Comparison of ENCODE assay signal across 23 cellular contexts in genomic region chr7:1999278-1999984, GRCh38.
A peak's percentile ranks its signal among the peaks of the same experiment; 100 is the strongest.
DNase-seq lines count a peak whose midpoint lies in the region; ATAC-seq and TF ChIP-seq lines count a peak whose summit lies in the region.
"Had no signal": no experiment of that assay in that cellular context is flagged by ENCODE, and none has a peak within 500 bp of the region (broad histone marks: within the 10 kb centered on the region; RNA-seq: fewer than 3 reads in every experiment).

No MANE protein-coding gene starts in this region.

- no peaks in the 10 kb centered on the region for H3K27me3 Mint-ChIP-seq in WTC11 (ENCODE audit: low read depth)
- H3K27me3 Mint-ChIP-seq: activated CD4-positive, alpha-beta T cell treated with anti-CD3 and anti-CD28 coated beads for 36 hours had no signal

- H3K36me3 Mint-ChIP-seq in WTC11, result no peaks in the 10 kb centered on the region

- ATAC-seq in heart left ventricle (no peak), WTC11 (no peak), HG03108 (IDR thresholded peaks at IDR 0.05; ENCODE audit: unreplicated experiment) (no peak)
- ATAC-seq: activated CD4-positive, alpha-beta T cell treated with anti-CD3 and anti-CD28 coated beads for 36 hours; lower lobe of right lung; mucosa of descending colon; sciatic nerve had no signal

- H3K4me3 Mint-ChIP-seq in WTC11, result no peak overlapping the region
- H3K4me3 Mint-ChIP-seq: activated CD4-positive, alpha-beta T cell treated with anti-CD3 and anti-CD28 coated beads for 36 hours had no signal

- peak overlapping the region; percentile 89 for H3K27ac Mint-ChIP-seq in WTC11
- H3K27ac Mint-ChIP-seq: activated CD4-positive, alpha-beta T cell treated with anti-CD3 and anti-CD28 coated beads for 36 hours had no signal

- H3K4me1 Mint-ChIP-seq in WTC11, result no peaks in the 10 kb centered on the region
- H3K4me1 Mint-ChIP-seq: activated CD4-positive, alpha-beta T cell treated with anti-CD3 and anti-CD28 coated beads for 36 hours had no signal

- H3K27me3 ChIP-seq in heart left ventricle, result no peaks in the 10 kb centered on the region
- H3K27me3 ChIP-seq in right atrium auricular region, result no peaks in the 10 kb centered on the region
- H3K27me3 ChIP-seq in prostate gland (replicated peaks; ENCODE audit: insufficient read depth), result no peaks in the 10 kb centered on the region

- TF ChIP-seq POLR2A in heart left ventricle (IDR thresholded peaks at IDR 0.05) (no peak), prostate gland (IDR thresholded peaks at IDR 0.05) (no peak)

- intact Hi-C loops in heart left ventricle (cut with DNase I) (no loop called here), prostate gland (cut with DNase I) (no loop called here)

- H3K9me3 Mint-ChIP-seq in WTC11, result no peaks in the 10 kb centered on the region

- peak in 3 of 5 donors; percentile 14 to 33 (median 20) for DNase-seq in heart left ventricle
- DNase-seq in right atrium auricular region (ENCODE audit: low spot score), result no peak
- no peak for DNase-seq in WTC11 (ENCODE audit: low spot score)
- DNase-seq in left kidney (ENCODE audit: low read depth, low spot score), result peak; percentile 70
- DNase-seq in ureter (ENCODE audit: low spot score), result no peak
- DNase-seq in midbrain (lab: John Stamatoyannopoulos, UW), result no peak
- DNase-seq in prostate gland (ENCODE audit: low spot score), result no peak
- DNase-seq: activated CD4-positive, alpha-beta T cell treated with anti-CD3 and anti-CD28 coated beads for 36 hours; activated CD8-positive, alpha-beta memory T cell treated with anti-CD3 and anti-CD28 coated beads for 24 hours; activated effector memory CD4-positive, alpha-beta T cell treated with Interleukin-2 at 50 U/mL for 16 hours; effector CD4-positive, alpha-beta T cell; islet precursor cell; NCI-H1436; NCI-H82; SK-N-SH; stimulated activated CD4-positive, alpha-beta T cell treated with anti-CD3 and anti-CD28 coated beads, Interleukin-4, amount 100 ng/mL, for 24 hours; stimulated activated naive CD4-positive, alpha-beta T cell; T-helper 2 cell had no signal

- POLR2A ChIA-PET in WTC11 (lab: Charles Lee), result no interaction called here

- H3K9me3 ChIP-seq in heart left ventricle (no peaks in the 10 kb centered on the region), right atrium auricular region (no peaks in the 10 kb centered on the region), prostate gland (no peaks in the 10 kb centered on the region)
- H3K9me3 ChIP-seq: lower lobe of right lung, mucosa of descending colon, SK-N-SH, thoracic aorta had no signal

- TF ChIP-seq CTCF in heart left ventricle (IDR thresholded peaks at IDR 0.05), result no peak
- no peak for TF ChIP-seq CTCF in right atrium auricular region (IDR thresholded peaks at IDR 0.05)
- TF ChIP-seq CTCF in WTC11 (IDR thresholded peaks at IDR 0.05), result no peak
- no peak for TF ChIP-seq CTCF in prostate gland (IDR thresholded peaks at IDR 0.05)

- H3K4me1 ChIP-seq in heart left ventricle (no peaks in the 10 kb centered on the region), right atrium auricular region (no peaks in the 10 kb centered on the region), prostate gland (replicated peaks) (no peaks in the 10 kb centered on the region)
- H3K4me1 ChIP-seq: lower lobe of right lung had no signal

- H3K27ac ChIP-seq in heart left ventricle (no peak overlapping the region), right atrium auricular region (no peak overlapping the region), prostate gland (no peak overlapping the region)
- H3K27ac ChIP-seq: lower lobe of right lung, thoracic aorta had no signal

- H3K36me3 ChIP-seq in heart left ventricle (peaks cover 0 to 4% (median 0%) of the 10 kb centered on the region in 9 donors), right atrium auricular region (no peaks in the 10 kb centered on the region), prostate gland (no peaks in the 10 kb centered on the region)
- H3K36me3 ChIP-seq: lower lobe of right lung, thoracic aorta had no signal

- CTCF ChIA-PET in WTC11 (lab: Charles Lee), result no interaction called here

- WGBS in heart left ventricle, 4 donors, result 95 to 97% (median 96%) methylated on average over 21 of the region's 21 CpGs
- WGBS in prostate gland, result 92% methylated on average over 21 of the region's 21 CpGs

- H3K4me3 ChIP-seq in heart left ventricle (no peak overlapping the region), right atrium auricular region (no peak overlapping the region), prostate gland (no peak overlapping the region)
- H3K4me3 ChIP-seq: lower lobe of right lung, mucosa of descending colon, thoracic aorta had no signal

TF ChIP-seq in WTC11, 78 proteins besides CTCF, POLR2A, EP300 and RAD21:
- no peak for TF ChIP-seq KAT7 (CRISPR knock-in tag; IDR thresholded peaks at IDR 0.05; ENCODE audit: borderline replicate concordance)
- no peak for TF ChIP-seq EMX1 (CRISPR knock-in tag; IDR thresholded peaks at IDR 0.05)
- TF ChIP-seq CREB1 (CRISPR knock-in tag; IDR thresholded peaks at IDR 0.05), result no peak
- TF ChIP-seq ZNF396 (CRISPR knock-in tag; IDR thresholded peaks at IDR 0.05; ENCODE audit: borderline replicate concordance), result no peak
- TF ChIP-seq, protein P1, sequence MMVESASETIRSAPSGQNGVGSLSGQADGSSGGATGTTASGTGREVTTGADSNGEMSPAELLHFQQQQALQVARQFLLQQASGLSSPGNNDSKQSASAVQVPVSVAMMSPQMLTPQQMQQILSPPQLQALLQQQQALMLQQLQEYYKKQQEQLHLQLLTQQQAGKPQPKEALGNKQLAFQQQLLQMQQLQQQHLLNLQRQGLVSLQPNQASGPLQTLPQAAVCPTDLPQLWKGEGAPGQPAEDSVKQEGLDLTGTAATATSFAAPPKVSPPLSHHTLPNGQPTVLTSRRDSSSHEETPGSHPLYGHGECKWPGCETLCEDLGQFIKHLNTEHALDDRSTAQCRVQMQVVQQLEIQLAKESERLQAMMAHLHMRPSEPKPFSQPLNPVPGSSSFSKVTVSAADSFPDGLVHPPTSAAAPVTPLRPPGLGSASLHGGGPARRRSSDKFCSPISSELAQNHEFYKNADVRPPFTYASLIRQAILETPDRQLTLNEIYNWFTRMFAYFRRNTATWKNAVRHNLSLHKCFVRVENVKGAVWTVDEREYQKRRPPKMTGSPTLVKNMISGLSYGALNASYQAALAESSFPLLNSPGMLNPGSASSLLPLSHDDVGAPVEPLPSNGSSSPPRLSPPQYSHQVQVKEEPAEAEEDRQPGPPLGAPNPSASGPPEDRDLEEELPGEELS (CRISPR knock-in tag; IDR thresholded peaks at IDR 0.05), result no peak
- no peak for TF ChIP-seq ZNF671 (CRISPR knock-in tag; IDR thresholded peaks at IDR 0.05)
- TF ChIP-seq SMAD3 (CRISPR knock-in tag; IDR thresholded peaks at IDR 0.05; ENCODE audit: borderline replicate concordance), result no peak
- TF ChIP-seq MLX (CRISPR knock-in tag; IDR thresholded peaks at IDR 0.05), result no peak
TF ChIP-seq in WTC11: peak in this region for 0.

Comparison
In these comparisons a context has a peak if more than half of its experiments do, and no peak if none do; other contexts are left out.
1. DNase-seq: peak in heart left ventricle (3 of 5) and left kidney (single experiment); none in right atrium auricular region (single experiment), WTC11 (single experiment), ureter (single experiment), midbrain (single experiment) and prostate gland (single experiment).